Comparison of ENCODE assay signal across 8 cellular contexts in the genomic region with DNA sequence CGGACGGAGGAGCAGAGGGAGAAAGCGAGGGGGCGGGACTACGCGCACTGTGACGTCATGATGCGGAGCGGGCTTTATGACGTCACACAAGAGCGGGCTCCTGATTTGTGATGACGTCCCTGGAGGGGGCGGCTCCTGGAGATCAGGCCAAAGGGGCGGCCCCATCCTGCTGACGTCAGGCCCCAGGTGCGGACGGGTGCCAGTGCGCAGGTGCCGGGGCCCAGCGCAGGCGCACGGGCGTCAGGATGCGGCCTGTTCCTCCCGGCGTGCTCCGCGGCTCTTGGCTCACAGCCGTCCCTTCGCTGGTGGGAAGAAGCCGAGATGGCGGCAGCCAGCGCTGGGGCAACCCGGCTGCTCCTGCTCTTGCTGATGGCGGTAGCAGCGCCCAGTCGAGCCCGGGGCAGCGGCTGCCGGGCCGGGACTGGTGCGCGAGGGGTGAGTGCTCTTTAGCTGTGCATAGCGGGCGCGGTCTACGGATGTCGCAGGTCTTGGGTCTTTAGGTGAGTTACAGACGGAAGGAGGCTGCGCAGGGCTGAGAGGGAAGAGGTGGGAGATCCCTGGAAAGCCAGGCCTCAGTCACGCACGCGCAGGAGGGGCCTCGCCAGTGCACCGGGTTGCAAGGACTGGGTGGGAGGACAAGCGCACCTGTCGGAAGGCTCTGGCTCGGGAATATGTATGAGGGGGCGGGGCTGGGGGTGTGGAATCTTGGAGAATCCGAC. TPM values are rescaled to one million over a fixed set of nuclear protein-coding genes. Genes with fewer than 3 reads are reported as not detected.
DNase-seq lines count a peak whose midpoint lies in the region; ATAC-seq and TF ChIP-seq lines count a peak whose summit lies in the region.

Gene EMC10 (plus strand): TSS at position 284 of the 719 bp plus-strand sequence. CDS start 38 bp downstream, at position 322.
Gene GARIN5A (minus strand): TSS at position 625 of the 719 bp plus-strand sequence. CDS start 460 bp downstream, at position 165.

- no peak for TF ChIP-seq CTCF in right lobe of liver (IDR thresholded peaks at IDR 0.05)

- H3K27me3 ChIP-seq in right lobe of liver, result no peaks in the 10 kb centered on the region

- H3K27ac ChIP-seq in right lobe of liver, result peak within 1 kb of the TSS in 2 of 3 donors; percentile 37 to 56

- H3K4me1 ChIP-seq in right lobe of liver, result peaks cover 0 to 6% (median 2%) of the 10 kb centered on the region in 4 donors

- DNase-seq in AG08396 (ENCODE audit: low spot score) (peak; percentile 100), NCI-H510A (lab: John Stamatoyannopoulos, UW) (peak; percentile 91), dermis blood vessel endothelial cell (peak; percentile 98), right lobe of liver (peak; percentile 89 to 92 (median 90))
- DNase-seq in activated CD4-positive, alpha-beta T cell treated with anti-CD3 and anti-CD28 coated beads, Interleukin-2, amount 50 U/mL, for 24 hours (ENCODE audit: low read depth in 1 of 2, low spot score in 1 of 2), result peak; percentile 87 to 88
- DNase-seq in stimulated activated CD4-positive, alpha-beta T cell treated with anti-CD3 and anti-CD28 coated beads, Interleukin-4, amount 100 ng/mL, for 1 hour, result peak; percentile 92

- H3K9me3 ChIP-seq in right lobe of liver, result no peaks in the 10 kb centered on the region

- TF ChIP-seq POLR2A in right lobe of liver (IDR thresholded peaks at IDR 0.05), result peak; percentile 61

- 4% methylated on average over 13 of the region's 60 CpGs for WGBS in right lobe of liver (ENCODE audit: insufficient coverage, low coverage, low lambda C conversion rate, missing lambda C conversion rate)

- peaks cover 3 to 22% (median 7%) of the 10 kb centered on the region in 4 donors for H3K36me3 ChIP-seq in right lobe of liver

- ATAC-seq in GM19023 (IDR thresholded peaks at IDR 0.05; ENCODE audit: unreplicated experiment) (peak; percentile 73), HG03280 (IDR thresholded peaks at IDR 0.05; ENCODE audit: unreplicated experiment) (peak; percentile 91), right lobe of liver (peak; percentile 87 to 94 (median 94))

- intact Hi-C loops in right lobe of liver (cut with DNase I), result no loop called here

- peak within 1 kb of the TSS; percentile 79 to 99 (median 91) for H3K4me3 ChIP-seq in right lobe of liver

RNA-seq across cellular contexts. Expression of gene EMC10, which starts in this region (rescaled TPM):
- total RNA-seq in dermis blood vessel endothelial cell, result 63.0 and 77.3 TPM in 2 replicates
- total RNA-seq in right lobe of liver, result 10 to 100 TPM; 48.6 to 82.8 (median 74.2) TPM

RNA-seq across cellular contexts. Expression of gene GARIN5A, which starts in this region (rescaled TPM):
- total RNA-seq in dermis blood vessel endothelial cell, result 0.05 and 0.17 TPM in 2 replicates
- 1 to 10 TPM in 5 of 6 experiments, under 1 TPM in 1; 0.68 to 2.3 (median 1.5) TPM for total RNA-seq in right lobe of liver

Comparison
In these comparisons a context has a peak if more than half of its experiments do, and no peak if none do; other contexts are left out.
1. Peak in every context shown above with its lines: DNase-seq, ATAC-seq, H3K4me3 ChIP-seq and H3K27ac ChIP-seq.